ENCODE assay signal across 7 cellular contexts in the genomic region with DNA sequence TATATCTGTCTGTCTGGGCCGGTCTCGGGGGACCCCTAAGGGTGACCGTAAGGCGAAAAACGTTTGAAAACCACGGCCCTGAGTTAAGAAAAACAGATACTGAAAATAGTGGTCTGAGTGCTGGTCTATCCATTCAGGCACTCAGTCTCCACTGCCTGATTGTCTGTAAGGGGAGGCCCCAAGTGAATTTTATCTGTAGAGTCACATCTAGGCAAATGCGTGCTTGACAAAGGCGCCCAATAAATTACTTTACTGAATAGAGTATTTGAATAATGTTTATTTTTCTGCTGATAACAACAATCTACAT. TPM values are rescaled to one million over a fixed set of nuclear protein-coding genes. Genes with fewer than 3 reads are reported as not detected.
DNase-seq lines count a peak whose midpoint lies in the region; ATAC-seq and TF ChIP-seq lines count a peak whose summit lies in the region.

No MANE protein-coding gene starts in this region.

- intact Hi-C loops in gastrocnemius medialis (cut with DNase I; ENCODE audit: low total_unique reads): loop anchor here (2.0 to 5.0 kb wide), 2 partner anchors 18 to 209 kb away; partner anchors contain the start of genes ARMCX6 and RPL36A

- DNase-seq in H7 (no peak), SJCRH30 (no peak), fibroblast of villous mesenchyme (ENCODE audit: low read depth) (no peak), gastrocnemius medialis (no peak), middle frontal gyrus (ENCODE audit: extremely low spot score, low spot score) (no peak)
- no peak for DNase-seq in NK-92 treated with Interleukin-12 subunit alpha and Interleukin-12 subunit beta, amount 100 ng/mL, for 24 hours (lab: John Stamatoyannopoulos, UW)

- no peak for TF ChIP-seq CTCF in fibroblast of villous mesenchyme (IDR thresholded peaks at IDR 0.05; ENCODE audit: insufficient read depth, low read depth, low read length)
- TF ChIP-seq CTCF in gastrocnemius medialis (IDR thresholded peaks at IDR 0.05 in 4 of 5, conservative IDR thresholded peaks at IDR 0.05 in 1 of 5): peak in 1 of 5 experiments; percentile 17

- TF ChIP-seq POLR2A in gastrocnemius medialis (IDR thresholded peaks at IDR 0.05): no peak

- peak overlapping the region; percentile 82 for H3K27ac ChIP-seq in SJCRH30
- H3K27ac ChIP-seq in gastrocnemius medialis: peak overlapping the region; percentile 89 to 96 (median 94)

- H3K4me3 ChIP-seq in H7 (ENCODE audit: insufficient read depth, low read depth, low read length) (peak overlapping the region; percentile 72), SJCRH30 (peak overlapping the region; percentile 71), fibroblast of villous mesenchyme (ENCODE audit: low read depth, low read length) (peak overlapping the region; percentile 76), gastrocnemius medialis (peak overlapping the region; percentile 69 to 78 (median 70))

- no peaks in the 10 kb centered on the region for H3K27me3 ChIP-seq in H7 (ENCODE audit: control insufficient read depth, insufficient read depth, low read length)
- H3K27me3 ChIP-seq in SJCRH30: no peaks in the 10 kb centered on the region
- no peaks in the 10 kb centered on the region for H3K27me3 ChIP-seq in gastrocnemius medialis

- ATAC-seq in gastrocnemius medialis (peak; percentile 16), GM21619 (IDR thresholded peaks at IDR 0.05; ENCODE audit: unreplicated experiment) (no peak)

- peaks cover 6% of the 10 kb centered on the region for H3K36me3 ChIP-seq in H7 (replicated peaks; ENCODE audit: control insufficient read depth, insufficient read depth, low read length)
- 0 out of 2 replicates have a peak, but pooled peaks cover 3% of the 10 kb centered on the region for H3K36me3 ChIP-seq in SJCRH30
- H3K36me3 ChIP-seq in gastrocnemius medialis: peaks cover 0 to 6% of the 10 kb centered on the region in 2 donors

- H3K4me1 ChIP-seq in SJCRH30 (no peaks in the 10 kb centered on the region), gastrocnemius medialis (peaks cover 20 to 24% of the 10 kb centered on the region in 2 donors)

- H3K9me3 ChIP-seq in SJCRH30 (replicated peaks): no peaks in the 10 kb centered on the region
- no peaks in the 10 kb centered on the region for H3K9me3 ChIP-seq in gastrocnemius medialis

- in situ Hi-C loops in gastrocnemius medialis (cut with MboI; ENCODE audit: low sequenced_read_pairs in 4 of 4): loop anchor here in 2 of 4 donors (25.0 kb wide), 2 partner anchors 379 to 529 kb away; partner anchors contain the start of gene ZMAT1 (in 1 of the 2)

RNA-seq across cellular contexts. Expression of gene HNRNPH2, which starts 0.5 kb away (rescaled TPM):
- total RNA-seq in H7 (2014; rRNA removed; shearing (Covaris generic)): 33.5 and 35.0 TPM in 2 replicates
- 82.4 and 83.3 TPM in 2 replicates for total RNA-seq in SJCRH30 (2014; rRNA removed; shearing (Covaris generic))
- 57.3 and 74.7 TPM in 2 replicates for total RNA-seq in fibroblast of villous mesenchyme
- total RNA-seq in gastrocnemius medialis: 10 to 100 TPM; 33.8 to 58.1 (median 43.3) TPM

RNA-seq across cellular contexts. Expression of gene GLA, which starts 0.8 kb away (rescaled TPM):
- total RNA-seq in H7 (2014; rRNA removed; shearing (Covaris generic)): 48.1 and 58.3 TPM in 2 replicates
- total RNA-seq in SJCRH30 (2014; rRNA removed; shearing (Covaris generic)): 55.9 and 58.5 TPM in 2 replicates
- total RNA-seq in fibroblast of villous mesenchyme (31.2 and 45.8 TPM in 2 replicates), gastrocnemius medialis (10 to 100 TPM; 13.4 to 16.3 (median 14.6) TPM)

RNA-seq across cellular contexts. Expression of gene RPL36A, which starts 17.7 kb away (rescaled TPM):
- total RNA-seq in H7 (2014; rRNA removed; shearing (Covaris generic)): 794 and 812 TPM in 2 replicates
- total RNA-seq in SJCRH30 (2014; rRNA removed; shearing (Covaris generic)): 3,964 and 4,118 TPM in 2 replicates
- total RNA-seq in fibroblast of villous mesenchyme: 103 and 132 TPM in 2 replicates
- total RNA-seq in gastrocnemius medialis: 1,000 to 10,000 TPM in 3 of 4 donors, 100 to 1,000 TPM in 1; 627 to 1,470 (median 1,100) TPM

RNA-seq across cellular contexts. Expression of gene BTK, which starts 22.5 kb away (rescaled TPM):
- 0.07 and 0.11 TPM in 2 replicates for total RNA-seq in H7 (2014; rRNA removed; shearing (Covaris generic))
- total RNA-seq in SJCRH30 (2014; rRNA removed; shearing (Covaris generic)): 0.05 TPM in 1 of 2 replicates, not detected in the other
- total RNA-seq in fibroblast of villous mesenchyme: not detected in 2 replicates
- 1 to 10 TPM in 1 of 4 donors, under 1 TPM in 2, not detected in 1; 0.75 to 1.5 (median 1.00) TPM for total RNA-seq in gastrocnemius medialis

RNA-seq across cellular contexts. Expression of gene TIMM8A, which starts 59.9 kb away (rescaled TPM):
- total RNA-seq in H7 (2014; rRNA removed; shearing (Covaris generic)): 6.2 and 8.4 TPM in 2 replicates
- total RNA-seq in SJCRH30 (2014; rRNA removed; shearing (Covaris generic)): 20.5 and 21.0 TPM in 2 replicates
- total RNA-seq in fibroblast of villous mesenchyme: 2.9 and 3.9 TPM in 2 replicates
- 1 to 10 TPM; 1.9 to 9.5 (median 4.9) TPM for total RNA-seq in gastrocnemius medialis
